In genomic region chr18:22912149-22912548, GRCh38 we compare ENCODE assay signal across 2 cellular contexts.
TF ChIP-seq lines count a peak whose summit lies in the region.

No MANE protein-coding gene starts in this region.

TF ChIP-seq in GM23338, 12 proteins besides CTCF, POLR2A, EP300 and RAD21 (continued from another document):
- TF ChIP-seq ZNF462 (CRISPR knock-in tag; IDR thresholded peaks at IDR 0.05) (no peak), EZH2 (IDR thresholded peaks at IDR 0.05; ENCODE audit: low read depth, unreplicated experiment) (no peak), CREB1 (CRISPR knock-in tag; IDR thresholded peaks at IDR 0.05; ENCODE audit: low read depth) (no peak), ETS1 (IDR thresholded peaks at IDR 0.05) (no peak), ZNF114 (CRISPR knock-in tag; IDR thresholded peaks at IDR 0.05) (no peak), REST (IDR thresholded peaks at IDR 0.05; ENCODE audit: unreplicated experiment) (no peak), ZNF331 (CRISPR knock-in tag; IDR thresholded peaks at IDR 0.05; ENCODE audit: low read depth) (no peak), EZH2phosphoT487 (IDR thresholded peaks at IDR 0.05; ENCODE audit: unreplicated experiment) (no peak)

TF ChIP-seq in SK-N-SH, 30 proteins besides CTCF, POLR2A, EP300 and RAD21:
- no peak for TF ChIP-seq GATA2 (CRISPR knock-in tag; IDR thresholded peaks at IDR 0.05)
- no peak for TF ChIP-seq REST (IDR thresholded peaks at IDR 0.05; ENCODE audit: low read depth, low read length)
- TF ChIP-seq GABPA (IDR thresholded peaks at IDR 0.05; ENCODE audit: low read depth): no peak
- no peak for TF ChIP-seq CHD2 (IDR thresholded peaks at IDR 0.05; ENCODE audit: low read length, partially characterized antibody)
- no peak for TF ChIP-seq RXRA (IDR thresholded peaks at IDR 0.05; ENCODE audit: borderline replicate concordance, low read depth)
- no peak for TF ChIP-seq FOSL2 (IDR thresholded peaks at IDR 0.05; ENCODE audit: borderline replicate concordance, low read depth)
- TF ChIP-seq TEAD4 (IDR thresholded peaks at IDR 0.05; ENCODE audit: borderline replicate concordance, insufficient read depth): no peak
- no peak for TF ChIP-seq USF2 (IDR thresholded peaks at IDR 0.05; ENCODE audit: borderline replicate concordance, low read depth, low read length)
- no peak for TF ChIP-seq FOXJ3 (CRISPR knock-in tag; IDR thresholded peaks at IDR 0.05)
- no peak for TF ChIP-seq RFX5 (IDR thresholded peaks at IDR 0.05; ENCODE audit: low read length)
- no peak for TF ChIP-seq POLR2AphosphoS5 (IDR thresholded peaks at IDR 0.05; ENCODE audit: low read depth, low read length)
- TF ChIP-seq NFIC (IDR thresholded peaks at IDR 0.05; ENCODE audit: borderline replicate concordance): no peak
- TF ChIP-seq MEF2A (IDR thresholded peaks at IDR 0.05; ENCODE audit: borderline replicate concordance, low read depth): no peak
- TF ChIP-seq RCOR1 (IDR thresholded peaks at IDR 0.05; ENCODE audit: low read length): no peak
- TF ChIP-seq USF1 (IDR thresholded peaks at IDR 0.05; ENCODE audit: borderline replicate concordance, low read depth): no peak
- TF ChIP-seq TCF12 (IDR thresholded peaks at IDR 0.05): no peak
- TF ChIP-seq TAF1 (IDR thresholded peaks at IDR 0.05; ENCODE audit: borderline replicate concordance, low read depth, low read length): no peak
- TF ChIP-seq YY1 (IDR thresholded peaks at IDR 0.05; ENCODE audit: low read depth): no peak
- no peak for TF ChIP-seq ELF1 (IDR thresholded peaks at IDR 0.05)
- no peak for TF ChIP-seq MAX (IDR thresholded peaks at IDR 0.05; ENCODE audit: low read depth)
TF ChIP-seq in SK-N-SH: peak in this region for 0.
